Comparison of ENCODE assay signal across 1 cellular context in the genomic region with DNA sequence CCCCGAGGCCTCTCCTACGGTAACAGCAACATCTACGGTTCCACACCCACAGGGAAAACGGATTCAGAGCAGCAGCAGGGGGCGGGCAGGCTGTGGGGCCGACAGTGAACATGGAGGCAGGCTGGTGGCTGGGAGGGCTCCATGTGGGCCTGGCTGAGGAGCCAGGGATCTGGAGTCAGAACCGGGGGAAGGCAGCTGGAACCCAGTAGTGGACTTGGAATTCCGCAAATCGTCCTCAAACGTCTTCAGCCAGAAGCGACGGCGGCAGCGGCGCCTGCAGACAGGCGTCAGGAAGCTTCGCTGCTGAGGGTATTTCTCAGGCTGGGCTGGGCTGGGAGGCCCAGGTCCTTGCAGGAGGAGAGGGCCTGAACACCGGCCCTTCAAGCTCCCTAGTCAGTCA.
TF ChIP-seq lines count a peak whose summit lies in the region.

No MANE protein-coding gene starts in this region.

TF ChIP-seq in HEK293, 187 proteins besides CTCF, POLR2A, EP300 and RAD21 (continued from another document):
- TF ChIP-seq, protein P1, sequence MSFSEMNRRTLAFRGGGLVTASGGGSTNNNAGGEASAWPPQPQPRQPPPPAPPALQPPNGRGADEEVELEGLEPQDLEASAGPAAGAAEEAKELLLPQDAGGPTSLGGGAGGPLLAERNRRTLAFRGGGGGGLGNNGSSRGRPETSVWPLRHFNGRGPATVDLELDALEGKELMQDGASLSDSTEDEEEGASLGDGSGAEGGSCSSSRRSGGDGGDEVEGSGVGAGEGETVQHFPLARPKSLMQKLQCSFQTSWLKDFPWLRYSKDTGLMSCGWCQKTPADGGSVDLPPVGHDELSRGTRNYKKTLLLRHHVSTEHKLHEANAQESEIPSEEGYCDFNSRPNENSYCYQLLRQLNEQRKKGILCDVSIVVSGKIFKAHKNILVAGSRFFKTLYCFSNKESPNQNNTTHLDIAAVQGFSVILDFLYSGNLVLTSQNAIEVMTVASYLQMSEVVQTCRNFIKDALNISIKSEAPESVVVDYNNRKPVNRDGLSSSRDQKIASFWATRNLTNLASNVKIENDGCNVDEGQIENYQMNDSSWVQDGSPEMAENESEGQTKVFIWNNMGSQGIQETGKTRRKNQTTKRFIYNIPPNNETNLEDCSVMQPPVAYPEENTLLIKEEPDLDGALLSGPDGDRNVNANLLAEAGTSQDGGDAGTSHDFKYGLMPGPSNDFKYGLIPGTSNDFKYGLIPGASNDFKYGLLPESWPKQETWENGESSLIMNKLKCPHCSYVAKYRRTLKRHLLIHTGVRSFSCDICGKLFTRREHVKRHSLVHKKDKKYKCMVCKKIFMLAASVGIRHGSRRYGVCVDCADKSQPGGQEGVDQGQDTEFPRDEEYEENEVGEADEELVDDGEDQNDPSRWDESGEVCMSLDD (tag by site-specific recombination; IDR thresholded peaks at IDR 0.05): no peak
- no peak for TF ChIP-seq ZNF423 (tag by site-specific recombination; IDR thresholded peaks at IDR 0.05)
- no peak for TF ChIP-seq ZNF138 (tag by site-specific recombination; IDR thresholded peaks at IDR 0.05; ENCODE audit: borderline replicate concordance)
- 0 out of 2 replicates have a peak, but pooled peaks have one; percentile 23 for TF ChIP-seq GLIS1 (tag by site-specific recombination; IDR thresholded peaks at IDR 0.05)
- TF ChIP-seq ZNF596 (tag by site-specific recombination; IDR thresholded peaks at IDR 0.05): no peak
- no peak for TF ChIP-seq TCF7L2 (IDR thresholded peaks at IDR 0.05; ENCODE audit: borderline replicate concordance, low read depth, low read length)
- no peak for TF ChIP-seq ZBTB21 (tag by site-specific recombination; IDR thresholded peaks at IDR 0.05)
- no peak for TF ChIP-seq ZNF433 (tag by site-specific recombination; IDR thresholded peaks at IDR 0.05; ENCODE audit: low read depth)
- peak; percentile 32; the same call in 1 of the 2 replicates for TF ChIP-seq EGR2 (tag by site-specific recombination; IDR thresholded peaks at IDR 0.05; ENCODE audit: low read depth)
